ENCODE assay signal across 1 cellular context in genomic region chr11:102300837-102301236, GRCh38.
A peak's percentile ranks its signal among the peaks of the same experiment; 100 is the strongest.
TF ChIP-seq lines count a peak whose summit lies in the region.
"Not testable (repeated sequence)": the region's sequence is repeated elsewhere in the genome, so short reads cannot be mapped to it uniquely, and the experiment has no call there.

No MANE protein-coding gene starts in this region.

TF ChIP-seq in HepG2, 621 proteins besides CTCF, POLR2A, EP300 and RAD21:
- TF ChIP-seq ZNF644 (CRISPR knock-in tag; IDR thresholded peaks at IDR 0.05; ENCODE audit: low read depth) (0 out of 2 replicates have a peak, but pooled peaks have one; percentile 33), HIC2 (CRISPR knock-in tag; IDR thresholded peaks at IDR 0.05; ENCODE audit: low read depth) (peak; percentile 31; the same call in 1 of the 2 replicates), SOX6 (CRISPR knock-in tag; IDR thresholded peaks at IDR 0.05) (0 out of 2 replicates have a peak, but pooled peaks have one; percentile 15), FOXP1 (CRISPR knock-in tag; IDR thresholded peaks at IDR 0.05) (0 out of 2 replicates have a peak, but pooled peaks have one; percentile 13), FOXA1 (CRISPR knock-in tag; IDR thresholded peaks at IDR 0.05) (0 out of 2 replicates have a peak, but pooled peaks have one; percentile 16), ZMYM4 (CRISPR knock-in tag; IDR thresholded peaks at IDR 0.05) (peak; percentile 45; the same call in 1 of the 2 replicates), SP5 (CRISPR knock-in tag; IDR thresholded peaks at IDR 0.05; ENCODE audit: borderline replicate concordance, low read depth) (0 out of 2 replicates have a peak, but pooled peaks have one; percentile 17), FOSL2 (CRISPR knock-in tag; IDR thresholded peaks at IDR 0.05) (0 out of 2 replicates have a peak, but pooled peaks have one; percentile 8), ZNF687 (CRISPR knock-in tag; IDR thresholded peaks at IDR 0.05) (0 out of 2 replicates have a peak, but pooled peaks have one; percentile 11), ZNF788 (CRISPR knock-in tag; IDR thresholded peaks at IDR 0.05; ENCODE audit: borderline replicate concordance) (peak; percentile 19; the same call in 1 of the 2 replicates)
- TF ChIP-seq SOX6, FOXP1, FOXA1 (IDR thresholded peaks at IDR 0.05): not testable (repeated sequence)
- TF ChIP-seq, protein P1, sequence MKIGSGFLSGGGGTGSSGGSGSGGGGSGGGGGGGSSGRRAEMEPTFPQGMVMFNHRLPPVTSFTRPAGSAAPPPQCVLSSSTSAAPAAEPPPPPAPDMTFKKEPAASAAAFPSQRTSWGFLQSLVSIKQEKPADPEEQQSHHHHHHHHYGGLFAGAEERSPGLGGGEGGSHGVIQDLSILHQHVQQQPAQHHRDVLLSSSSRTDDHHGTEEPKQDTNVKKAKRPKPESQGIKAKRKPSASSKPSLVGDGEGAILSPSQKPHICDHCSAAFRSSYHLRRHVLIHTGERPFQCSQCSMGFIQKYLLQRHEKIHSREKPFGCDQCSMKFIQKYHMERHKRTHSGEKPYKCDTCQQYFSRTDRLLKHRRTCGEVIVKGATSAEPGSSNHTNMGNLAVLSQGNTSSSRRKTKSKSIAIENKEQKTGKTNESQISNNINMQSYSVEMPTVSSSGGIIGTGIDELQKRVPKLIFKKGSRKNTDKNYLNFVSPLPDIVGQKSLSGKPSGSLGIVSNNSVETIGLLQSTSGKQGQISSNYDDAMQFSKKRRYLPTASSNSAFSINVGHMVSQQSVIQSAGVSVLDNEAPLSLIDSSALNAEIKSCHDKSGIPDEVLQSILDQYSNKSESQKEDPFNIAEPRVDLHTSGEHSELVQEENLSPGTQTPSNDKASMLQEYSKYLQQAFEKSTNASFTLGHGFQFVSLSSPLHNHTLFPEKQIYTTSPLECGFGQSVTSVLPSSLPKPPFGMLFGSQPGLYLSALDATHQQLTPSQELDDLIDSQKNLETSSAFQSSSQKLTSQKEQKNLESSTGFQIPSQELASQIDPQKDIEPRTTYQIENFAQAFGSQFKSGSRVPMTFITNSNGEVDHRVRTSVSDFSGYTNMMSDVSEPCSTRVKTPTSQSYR (CRISPR knock-in tag; IDR thresholded peaks at IDR 0.05; ENCODE audit: borderline replicate concordance): peak; percentile 89
TF ChIP-seq in HepG2: peak in this region for 11; not testable (repeated sequence) for 610.
